In the genomic region with DNA sequence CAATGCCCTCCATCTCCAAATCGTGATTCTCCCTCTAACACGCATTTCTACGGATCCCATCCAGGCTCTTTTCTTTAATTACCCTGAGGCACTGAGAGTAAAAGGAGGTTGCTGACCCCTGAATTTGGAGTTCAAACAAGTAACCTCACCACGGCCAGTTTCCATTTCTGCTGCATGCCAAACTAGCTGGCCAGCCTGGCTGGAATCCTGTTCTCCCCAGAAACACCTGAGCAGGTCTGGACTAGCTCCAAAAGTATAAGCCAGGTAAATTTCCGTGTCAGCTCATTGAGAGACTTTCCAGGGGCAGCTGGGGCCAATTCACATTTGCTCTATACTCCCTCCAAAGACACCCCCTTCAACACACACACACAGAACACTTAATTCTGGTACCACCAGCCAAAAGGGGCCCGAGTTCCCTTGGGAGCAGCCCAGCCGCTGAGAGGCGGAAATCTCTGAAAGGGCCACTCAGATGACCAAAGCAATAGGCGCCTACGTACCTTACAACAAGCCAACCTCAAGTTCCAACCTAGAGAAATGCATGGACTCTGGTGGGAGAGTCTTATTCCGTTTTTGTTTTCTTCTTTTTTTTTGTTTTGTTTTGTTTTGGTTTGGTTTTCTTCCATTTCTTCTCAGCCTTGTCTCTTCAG, we compare ENCODE assay signal across 13 cellular contexts.
DNase-seq lines count a peak whose midpoint lies in the region; ATAC-seq, FAIRE-seq and TF ChIP-seq lines count a peak whose summit lies in the region.
"Had no signal": no experiment of that assay in that cellular context is flagged by ENCODE, and none has a peak within 500 bp of the region (broad histone marks: within the 10 kb centered on the region; RNA-seq: fewer than 3 reads in every experiment).

No MANE protein-coding gene starts in this region.

- H3K79me2 ChIP-seq in OCI-LY3 (ENCODE audit: low read length) (peaks cover 54% of the 10 kb centered on the region), hepatocyte (no peaks in the 10 kb centered on the region)

- H3K4me1 ChIP-seq in OCI-LY3 (ENCODE audit: low read length): peaks cover 41% of the 10 kb centered on the region
- H3K4me1 ChIP-seq in hepatocyte (ENCODE audit: insufficient read depth): peaks cover 10% of the 10 kb centered on the region

- H3K9ac ChIP-seq in OCI-LY3 (ENCODE audit: low read length): peak overlapping the region; percentile 87

- H3K27me3 Mint-ChIP-seq in stimulated activated memory B cell treated with anti-CD40 and anti-IgM and Interleukin-4, amounts not matched to agents 10 μg/mL and 1 μg/mL and 100 μg/mL, for 72 hours: peaks cover 32% of the 10 kb centered on the region

- H3K4me1 Mint-ChIP-seq in stimulated activated memory B cell treated with anti-CD40 and anti-IgM and Interleukin-4, amounts not matched to agents 10 μg/mL and 1 μg/mL and 100 μg/mL, for 72 hours: peaks cover 43% of the 10 kb centered on the region

- 72% methylated on average over 11 of the region's 11 CpGs for WGBS in hepatocyte (ENCODE audit: low lambda C conversion rate, missing lambda C conversion rate)

- no peaks in the 10 kb centered on the region for H3K9me2 ChIP-seq in hepatocyte (replicated peaks; ENCODE audit: insufficient read depth)

- TF ChIP-seq CTCF in OCI-LY3 (IDR thresholded peaks at IDR 0.05; ENCODE audit: low read depth, low read length) (no peak), hepatocyte (IDR thresholded peaks at IDR 0.05; ENCODE audit: poor library complexity) (no peak)

- peaks cover 9% of the 10 kb centered on the region for H3K36me3 Mint-ChIP-seq in stimulated activated memory B cell treated with anti-CD40 and anti-IgM and Interleukin-4, amounts not matched to agents 10 μg/mL and 1 μg/mL and 100 μg/mL, for 72 hours

- H3K27me3 ChIP-seq in OCI-LY3 (ENCODE audit: low read depth, low read length): no peaks in the 10 kb centered on the region
- H3K27me3 ChIP-seq in hepatocyte: peaks cover 57% of the 10 kb centered on the region

- peak overlapping the region; percentile 72 for H3K4me3 Mint-ChIP-seq in stimulated activated memory B cell treated with anti-CD40 and anti-IgM and Interleukin-4, amounts not matched to agents 10 μg/mL and 1 μg/mL and 100 μg/mL, for 72 hours

- H3K4me2 ChIP-seq in OCI-LY3 (ENCODE audit: low read length): peak overlapping the region; percentile 89
- H3K4me2 ChIP-seq in hepatocyte: peak overlapping the region; percentile 91

- no peak for ATAC-seq in stimulated activated memory B cell treated with anti-CD40 and anti-IgM and Interleukin-4, amounts not matched to agents 10 μg/mL and 1 μg/mL and 100 μg/mL, for 72 hours

- H3K27ac Mint-ChIP-seq in stimulated activated memory B cell treated with anti-CD40 and anti-IgM and Interleukin-4, amounts not matched to agents 10 μg/mL and 1 μg/mL and 100 μg/mL, for 72 hours: peak overlapping the region; percentile 86

- H3K4me3 ChIP-seq in OCI-LY3 (ENCODE audit: low read length) (peak overlapping the region; percentile 88), hepatocyte (no peak overlapping the region)

- no peak for FAIRE-seq in H54 (lab: Jason Lieb, UNC)

- H3K36me3 ChIP-seq in OCI-LY3 (replicated peaks; ENCODE audit: low read depth, low read length) (peaks cover 9% of the 10 kb centered on the region), hepatocyte (replicated peaks; ENCODE audit: insufficient read depth, low read depth) (no peaks in the 10 kb centered on the region)
- H3K36me3 ChIP-seq: heart left ventricle had no signal

- no peak for TF ChIP-seq POLR2A in H54 (IDR thresholded peaks at IDR 0.05; ENCODE audit: low read depth, low read length)

- H4K20me1 ChIP-seq in OCI-LY3 (ENCODE audit: insufficient read depth, low read length) (0 out of 2 replicates have a peak, but pooled peaks cover 6% of the 10 kb centered on the region), hepatocyte (ENCODE audit: insufficient read depth, poor library complexity, severe bottlenecking) (no peaks in the 10 kb centered on the region)

- DNase-seq in DMS53 (lab: John Stamatoyannopoulos, UW): peak; percentile 40
- no peak for DNase-seq in DMS53 treated with DMSO at 0.1 percent for 48 hours (lab: John Stamatoyannopoulos, UW; ENCODE audit: unreplicated experiment)
- DNase-seq in hepatocyte (ENCODE audit: low spot score): no peak
- DNase-seq in GM03348 (ENCODE audit: low spot score): no peak
- no peak for DNase-seq in H54 (ENCODE audit: insufficient read length, low spot score)
- DNase-seq in activated CD4-positive, CD25-positive, alpha-beta regulatory T cell treated with anti-CD3 and anti-CD28 coated beads, Interleukin-2, amount 50 U/mL, for 72 hours: no peak
- DNase-seq: DMS153; mesenchymal stem cell; stimulated activated CD4-positive, alpha-beta T cell treated with anti-CD3 and anti-CD28 coated beads, Interleukin-4, amount 100 ng/mL, for 4 hours had no signal

- H3K9me3 Mint-ChIP-seq in stimulated activated memory B cell treated with anti-CD40 and anti-IgM and Interleukin-4, amounts not matched to agents 10 μg/mL and 1 μg/mL and 100 μg/mL, for 72 hours: no peaks in the 10 kb centered on the region

- H3K27ac ChIP-seq in OCI-LY3 (ENCODE audit: low read length) (no peak overlapping the region), hepatocyte (no peak overlapping the region)
- H3K27ac ChIP-seq: 22Rv1, heart left ventricle had no signal

- no peaks in the 10 kb centered on the region for H3K9me3 ChIP-seq in OCI-LY3 (ENCODE audit: insufficient read depth, low read length)
- H3K9me3 ChIP-seq in hepatocyte (ENCODE audit: low read depth): no peaks in the 10 kb centered on the region
- H3K9me3 ChIP-seq: heart left ventricle had no signal

- H2AFZ ChIP-seq in OCI-LY3 (ENCODE audit: low read depth, low read length) (no peak overlapping the region), hepatocyte (no peak overlapping the region)
